In the genomic region with DNA sequence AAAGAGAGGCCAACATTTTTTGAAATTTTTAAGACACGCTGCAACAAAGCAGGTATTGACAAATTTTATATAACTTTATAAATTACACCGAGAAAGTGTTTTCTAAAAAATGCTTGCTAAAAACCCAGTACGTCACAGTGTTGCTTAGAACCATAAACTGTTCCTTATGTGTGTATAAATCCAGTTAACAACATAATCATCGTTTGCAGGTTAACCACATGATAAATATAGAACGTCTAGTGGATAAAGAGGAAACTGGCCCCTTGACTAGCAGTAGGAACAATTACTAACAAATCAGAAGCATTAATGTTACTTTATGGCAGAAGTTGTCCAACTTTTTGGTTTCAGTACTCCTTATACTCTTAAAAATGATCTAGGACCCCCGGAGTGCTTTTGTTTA, we compare ENCODE assay signal across 8 cellular contexts. TPM values are rescaled to one million over a fixed set of nuclear protein-coding genes. Genes with fewer than 3 reads are reported as not detected.
DNase-seq lines count a peak whose midpoint lies in the region; ATAC-seq and TF ChIP-seq lines count a peak whose summit lies in the region.

No MANE protein-coding gene starts in this region.

- H2BK12ac ChIP-seq in trophoblast cell (ENCODE audit: low read length), result no peak overlapping the region

- H4K8ac ChIP-seq in trophoblast cell (ENCODE audit: low read depth, low read length), result no peak overlapping the region

- CTCF ChIA-PET in OCI-LY7 (lab: Charles Lee; ENCODE audit: unreplicated experiment), result no interaction called here

- peak overlapping the region; percentile 78 for H2AFZ ChIP-seq in OCI-LY7 (ENCODE audit: low read length)
- H2AFZ ChIP-seq in trophoblast cell (ENCODE audit: insufficient read depth, low read length, poor library complexity), result no peak overlapping the region

- intact Hi-C loops in OCI-LY7 (cut with micrococcal nuclease; ENCODE audit: unreplicated experiment), result loop anchor here (5.0 to 10.0 kb wide), 5 partner anchors 69 to 1154 kb away; partner anchors contain the start of genes HSPH1 and PDS5B

- DNase-seq in GM12865 (ENCODE audit: low read depth) (no peak), OCI-LY7 (ENCODE audit: low spot score) (peak; percentile 17), trophoblast cell (peak in 1 of 2 donors; percentile 27), kidney tubule cell (ENCODE audit: low spot score) (no peak), NCI-H1105 (lab: John Stamatoyannopoulos, UW) (no peak), HuH-7 (ENCODE audit: low spot score) (no peak)
- no peak for DNase-seq in effector memory CD4-positive, alpha-beta T cell

- POLR2A ChIA-PET in OCI-LY7 (lab: Charles Lee), result interaction anchor here (0.6 kb wide), 3 partner anchors 9 to 124 kb away, joined by 3 to 7 read pairs (median 3); no protein-coding TSS in a partner anchor

- no peak overlapping the region for H4K91ac ChIP-seq in trophoblast cell (ENCODE audit: low read depth, low read length)

- no peak overlapping the region for H3K23ac ChIP-seq in trophoblast cell (ENCODE audit: low read length)

- H3K4me2 ChIP-seq in OCI-LY7 (ENCODE audit: low read length) (peak overlapping the region; percentile 90), trophoblast cell (ENCODE audit: low read length) (peak overlapping the region; percentile 82)

- TF ChIP-seq CTCF in GM12865 (IDR thresholded peaks at IDR 0.05; ENCODE audit: insufficient read depth, low read depth, low read length, missing control alignments) (no peak), OCI-LY7 (conservative IDR thresholded peaks at IDR 0.05; ENCODE audit: low read length) (no peak)

- H2AK5ac ChIP-seq in trophoblast cell (ENCODE audit: low read length), result no peak overlapping the region

- no peaks in the 10 kb centered on the region for H4K20me1 ChIP-seq in OCI-LY7 (ENCODE audit: insufficient read depth, low read length)

- H3K27ac ChIP-seq in OCI-LY7 (ENCODE audit: low read depth, low read length, poor library complexity, severe bottlenecking) (peak overlapping the region; percentile 92), trophoblast cell (ENCODE audit: low read depth, low read length) (no peak overlapping the region)
- H3K27ac ChIP-seq in effector memory CD4-positive, alpha-beta T cell (ENCODE audit: insufficient read depth, low read length, poor library complexity, severe bottlenecking), result peak overlapping the region; percentile 94

- no peaks in the 10 kb centered on the region for H3K27me3 ChIP-seq in effector memory CD4-positive, alpha-beta T cell (replicated peaks; ENCODE audit: control insufficient read depth, insufficient read depth, low read length, poor library complexity, severe bottlenecking)
- no peaks in the 10 kb centered on the region for H3K27me3 ChIP-seq in trophoblast cell (ENCODE audit: insufficient read depth, low read length)

- no peak overlapping the region for H4K12ac ChIP-seq in trophoblast cell (ENCODE audit: low read depth, low read length)

- H3K4me1 ChIP-seq in OCI-LY7 (ENCODE audit: insufficient read depth, low read length, poor library complexity, severe bottlenecking) (peaks cover 26% of the 10 kb centered on the region), trophoblast cell (ENCODE audit: control insufficient read depth in 1 of 2, insufficient read depth in 2 of 2, low read length in 2 of 2) (peaks cover 0 to 4% of the 10 kb centered on the region in 2 experiments)
- H3K4me1 ChIP-seq in effector memory CD4-positive, alpha-beta T cell (ENCODE audit: control insufficient read depth, insufficient read depth, low read length, poor library complexity, severe bottlenecking), result no peaks in the 10 kb centered on the region

- peaks cover 7% of the 10 kb centered on the region for H3K79me1 ChIP-seq in trophoblast cell (ENCODE audit: low read length)

- H3K4ac ChIP-seq in trophoblast cell (ENCODE audit: low read depth, low read length), result no peak overlapping the region

- no peak overlapping the region for H3K18ac ChIP-seq in trophoblast cell (ENCODE audit: low read length)

- H3K4me3 ChIP-seq in GM12865 (ENCODE audit: low read depth, low read length) (peak overlapping the region; percentile 75), OCI-LY7 (ENCODE audit: low read depth, low read length, poor library complexity, severe bottlenecking) (peak overlapping the region; percentile 79), trophoblast cell (ENCODE audit: low read depth, low read length) (no peak overlapping the region)
- H3K4me3 ChIP-seq in effector memory CD4-positive, alpha-beta T cell (ENCODE audit: insufficient read depth, low read depth, low read length, poor library complexity, severe bottlenecking), result peak overlapping the region; percentile 82

- H2BK5ac ChIP-seq in trophoblast cell (ENCODE audit: low read depth, low read length, poor library complexity), result no peak overlapping the region

- H2BK120ac ChIP-seq in trophoblast cell (ENCODE audit: insufficient read depth, low read length, poor library complexity), result no peak overlapping the region

- H3K9me2 ChIP-seq in OCI-LY7 (ENCODE audit: insufficient read depth, low read length), result no peaks in the 10 kb centered on the region

- no peak overlapping the region for H3K14ac ChIP-seq in trophoblast cell (ENCODE audit: low read length)

- no CpG with 5 or more reads among the region's 6 CpGs for WGBS in trophoblast cell (ENCODE audit: extremely low coverage, insufficient coverage, insufficient read length)

- TF ChIP-seq POLR2A in GM18505 (IDR thresholded peaks at IDR 0.05; ENCODE audit: borderline replicate concordance, extremely low read depth, insufficient read depth, insufficient read length), result no peak

- TSS peak; percentile 59 for BruUV-seq in OCI-LY7 (replicated peaks; lab: Mats Ljungman, UMichigan)

- no peak for ATAC-seq in GM18505 (IDR thresholded peaks at IDR 0.05; ENCODE audit: unreplicated experiment)

- peaks cover 42% of the 10 kb centered on the region for H3K36me3 ChIP-seq in OCI-LY7 (ENCODE audit: insufficient read depth, low read length)
- H3K36me3 ChIP-seq in effector memory CD4-positive, alpha-beta T cell (ENCODE audit: control insufficient read depth, insufficient read depth, low read length), result no peaks in the 10 kb centered on the region
- H3K36me3 ChIP-seq in trophoblast cell (ENCODE audit: control insufficient read depth in 1 of 2, insufficient read depth in 2 of 2, low read length in 2 of 2), result no peaks in the 10 kb centered on the region

- H3K9me3 ChIP-seq in OCI-LY7 (ENCODE audit: low read length) (no peaks in the 10 kb centered on the region; the same call in 1 of the 2 replicates), trophoblast cell (ENCODE audit: insufficient read depth, low read depth, low read length) (no peaks in the 10 kb centered on the region)
- H3K9me3 ChIP-seq in effector memory CD4-positive, alpha-beta T cell (ENCODE audit: control insufficient read depth, low read length), result no peaks in the 10 kb centered on the region

- no peak overlapping the region for H3K9ac ChIP-seq in trophoblast cell (ENCODE audit: low read length)

- H3K79me2 ChIP-seq in OCI-LY7 (ENCODE audit: insufficient read depth, low read depth, low read length) (peaks cover 24% of the 10 kb centered on the region; the same call in 1 of the 2 replicates), trophoblast cell (ENCODE audit: control insufficient read depth, insufficient read depth, low read length, poor library complexity) (peaks cover 2% of the 10 kb centered on the region)

RNA-seq across cellular contexts. Expression of gene BRCA2, which starts 1.2 kb away (rescaled TPM):
- 16.9 and 25.8 TPM in 2 replicates for total RNA-seq in OCI-LY7 (2014; rRNA removed; shearing (Covaris generic))
- total RNA-seq in OCI-LY7 (2022), result 34.3 and 36.4 TPM in 2 replicates
- polyA plus RNA-seq in trophoblast cell (2013), result 4.1 and 5.2 TPM in 2 replicates

RNA-seq across cellular contexts. Expression of gene ZAR1L, which starts 1.3 kb away (rescaled TPM):
- total RNA-seq in OCI-LY7 (2014; rRNA removed; shearing (Covaris generic)), result 0.10 and 0.32 TPM in 2 replicates
- total RNA-seq in OCI-LY7 (2022), result 0.76 and 1.1 TPM in 2 replicates
- not detected in 2 replicates for polyA plus RNA-seq in trophoblast cell (2013)
